In genomic region chr10:132637477-132638129, GRCh38 we compare ENCODE assay signal across 8 cellular contexts.
DNase-seq lines count a peak whose midpoint lies in the region; ATAC-seq, FAIRE-seq and TF ChIP-seq lines count a peak whose summit lies in the region.

No MANE protein-coding gene starts in this region.

- H3K27ac ChIP-seq in SK-N-MC (no peak overlapping the region), endothelial cell of umbilical vein (ENCODE audit: insufficient read depth, low read depth, low read length) (no peak overlapping the region)

- dilution Hi-C loops in endothelial cell of umbilical vein (cut with MboI; ENCODE audit: extremely low pct_ligation_motif_present, low sequenced_read_pairs) = no loop called here

- no peak for TF ChIP-seq POLR2A in endothelial cell of umbilical vein (IDR thresholded peaks at IDR 0.05; ENCODE audit: low read depth, low read length)

- TF ChIP-seq CTCF in endothelial cell of umbilical vein (IDR thresholded peaks at IDR 0.05; ENCODE audit: extremely low read depth in 1 of 2, insufficient read depth in 1 of 2, low read depth in 1 of 2, low read length in 2 of 2) = peak; percentile 60 to 66

- H3K4me3 ChIP-seq in SK-N-MC (no peak overlapping the region), endothelial cell of umbilical vein (replicated peaks in 1 of 3; ENCODE audit: insufficient read depth in 1 of 3, low read depth in 1 of 3, low read length in 3 of 3) (no peak overlapping the region)

- no peaks in the 10 kb centered on the region for H3K79me2 ChIP-seq in endothelial cell of umbilical vein (ENCODE audit: control insufficient read depth, insufficient read depth, low read length)

- H3K4me1 Mint-ChIP-seq in memory B cell = peaks cover 37% of the 10 kb centered on the region

- intact Hi-C loops in endothelial cell of umbilical vein (cut with micrococcal nuclease) = loop anchor here (1.0 to 5.0 kb wide), 7 partner anchors 49 to 414 kb away; partner anchors contain the start of gene INPP5A

- H3K9me3 ChIP-seq in SK-N-MC (ENCODE audit: low read depth, low read length) (no peaks in the 10 kb centered on the region), endothelial cell of umbilical vein (replicated peaks; ENCODE audit: control insufficient read depth, insufficient read depth, low read length) (no peaks in the 10 kb centered on the region)

- ATAC-seq in memory B cell (ENCODE audit: low read depth) (peak; percentile 59), GM21723 (IDR thresholded peaks at IDR 0.05; ENCODE audit: unreplicated experiment) (no peak)

- no peaks in the 10 kb centered on the region for H3K9me3 Mint-ChIP-seq in memory B cell

- peaks cover 4% of the 10 kb centered on the region for H3K36me3 Mint-ChIP-seq in memory B cell

- CTCF ChIA-PET in endothelial cell of umbilical vein (lab: Charles Lee) = interaction anchor here (0.9 to 2.8 kb wide), 4 partner anchors 14 to 178 kb away, joined by 3 to 19 read pairs (median 7); no protein-coding TSS in a partner anchor

- H3K27me3 ChIP-seq in endothelial cell of umbilical vein (ENCODE audit: control insufficient read depth in 2 of 2, insufficient read depth in 2 of 2, low read length in 2 of 2) = no peaks in the 10 kb centered on the region

- BruUV-seq in endothelial cell of umbilical vein (replicated peaks; lab: Mats Ljungman, UMichigan) = no TSS peak

- DNase-seq in stimulated activated CD4-positive, alpha-beta T cell treated with anti-CD3 and anti-CD28 coated beads, Interleukin-2, amount 100 ng/mL, for 4 hours (ENCODE audit: low read depth) = peak; percentile 18
- no peak for DNase-seq in stimulated activated CD4-positive, alpha-beta T cell treated with anti-CD3 and anti-CD28 coated beads, Interleukin-4, amount 100 ng/mL, for 1 hour
- DNase-seq in HTR-8/SVneo (ENCODE audit: insufficient read length, low spot score) (peak; percentile 74), SK-N-MC (ENCODE audit: low read depth, low spot score) (peak; percentile 1), endothelial cell of umbilical vein (ENCODE audit: low read depth, low spot score) (peak; percentile 68), memory B cell (ENCODE audit: low spot score in 2 of 2) (peak in 1 of 2 donors; percentile 59), urothelium cell line (ENCODE audit: low spot score) (peak; percentile 69)

- peak overlapping the region; percentile 33 for H3K4me3 Mint-ChIP-seq in memory B cell

- H3K27me3 Mint-ChIP-seq in memory B cell = no peaks in the 10 kb centered on the region

- peaks cover 2% of the 10 kb centered on the region for H3K4me1 ChIP-seq in endothelial cell of umbilical vein (ENCODE audit: control insufficient read depth, extremely low read depth, insufficient read depth, low read length)

- no peak overlapping the region for H3K9ac ChIP-seq in SK-N-MC (ENCODE audit: insufficient read length)
- no peak overlapping the region for H3K9ac ChIP-seq in endothelial cell of umbilical vein (replicated peaks; ENCODE audit: extremely low read depth, insufficient read depth, low read length)

- no peaks in the 10 kb centered on the region for H3K9me1 ChIP-seq in endothelial cell of umbilical vein (replicated peaks; ENCODE audit: control insufficient read depth, extremely low read depth, insufficient read depth, low read length)

- FAIRE-seq in HTR-8/SVneo (lab: Jason Lieb, UNC) (no peak), endothelial cell of umbilical vein (lab: Jason Lieb, UNC) (peak; percentile 85), urothelium cell line (lab: Jason Lieb, UNC) (no peak)

- no peaks in the 10 kb centered on the region for H4K20me1 ChIP-seq in endothelial cell of umbilical vein (replicated peaks; ENCODE audit: control insufficient read depth, extremely low read depth, insufficient read depth, low read length)

- H3K4me2 ChIP-seq in endothelial cell of umbilical vein (ENCODE audit: insufficient read depth, low read length) = no peak overlapping the region

- POLR2A ChIA-PET in endothelial cell of umbilical vein (lab: Charles Lee) = no interaction called here

- H3K36me3 ChIP-seq in SK-N-MC (ENCODE audit: insufficient read depth, low read length) (no peaks in the 10 kb centered on the region), endothelial cell of umbilical vein (ENCODE audit: control insufficient read depth in 2 of 2, extremely low read depth in 1 of 2, insufficient read depth in 2 of 2, low read length in 2 of 2) (no peaks in the 10 kb centered on the region)

- peak overlapping the region; percentile 79 for H3K27ac Mint-ChIP-seq in memory B cell

- no peak overlapping the region for H2AFZ ChIP-seq in endothelial cell of umbilical vein (ENCODE audit: low read depth, low read length)

TF ChIP-seq in endothelial cell of umbilical vein, 7 proteins besides CTCF, POLR2A, EP300 and RAD21:
- TF ChIP-seq POLR2AphosphoS5 (IDR thresholded peaks at IDR 0.05; ENCODE audit: insufficient read depth, low read depth, low read length) = no peak
- TF ChIP-seq FOS (IDR thresholded peaks at IDR 0.05; ENCODE audit: borderline replicate concordance, insufficient read depth, low read length) = no peak
- no peak for TF ChIP-seq GATA2 (IDR thresholded peaks at IDR 0.05; ENCODE audit: insufficient read depth, insufficient read length, low read depth, low read length)
- TF ChIP-seq, protein P1, sequence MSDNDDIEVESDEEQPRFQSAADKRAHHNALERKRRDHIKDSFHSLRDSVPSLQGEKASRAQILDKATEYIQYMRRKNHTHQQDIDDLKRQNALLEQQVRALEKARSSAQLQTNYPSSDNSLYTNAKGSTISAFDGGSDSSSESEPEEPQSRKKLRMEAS (IDR thresholded peaks at IDR 0.05; ENCODE audit: insufficient read depth, insufficient read length) = no peak
- no peak for TF ChIP-seq EZH2 (IDR thresholded peaks at IDR 0.05; ENCODE audit: borderline replicate concordance, low read depth, low read length, severe bottlenecking)
- TF ChIP-seq MYC (IDR thresholded peaks at IDR 0.05; ENCODE audit: low read depth, low read length) = no peak
- no peak for TF ChIP-seq JUN (IDR thresholded peaks at IDR 0.05; ENCODE audit: borderline replicate concordance, insufficient read depth, insufficient read length, low read depth)
